Comparison of ENCODE assay signal across 8 cellular contexts in the genomic region with DNA sequence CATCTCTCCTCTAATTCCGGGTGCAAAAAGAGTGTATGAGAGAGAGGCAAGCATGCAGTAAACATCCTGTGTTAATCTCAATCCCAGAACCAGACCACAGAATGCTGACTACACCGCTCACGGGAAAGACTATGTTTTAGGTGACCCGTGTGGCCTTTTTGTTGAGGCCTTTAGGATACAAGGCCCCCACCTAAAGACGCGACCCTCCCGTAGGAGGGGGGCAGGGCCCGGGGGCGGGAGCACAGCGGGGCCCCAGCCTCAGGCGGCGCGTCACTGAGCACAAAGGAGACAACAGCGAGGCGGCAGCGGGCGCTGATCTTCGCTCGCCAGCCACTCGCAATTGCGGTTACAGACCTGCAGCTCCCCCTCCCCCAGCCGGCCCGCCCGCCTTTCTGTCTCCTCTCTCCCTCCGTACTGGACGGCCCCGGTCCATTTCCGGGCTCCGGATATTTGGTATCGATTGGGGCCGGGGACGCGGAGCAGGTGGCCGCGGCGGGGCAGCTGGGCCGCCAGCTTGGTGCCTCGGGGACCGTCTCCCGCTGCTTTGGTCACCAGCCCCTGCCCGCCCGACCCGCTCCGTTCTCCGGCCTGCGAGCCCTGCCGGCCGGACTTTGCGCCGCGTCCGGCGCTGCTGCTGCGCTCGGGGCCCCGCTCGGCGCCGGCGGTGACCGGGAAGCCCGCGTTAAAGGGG. TPM values are rescaled to one million over a fixed set of nuclear protein-coding genes. Genes with fewer than 3 reads are reported as not detected.
DNase-seq lines count a peak whose midpoint lies in the region; ATAC-seq and TF ChIP-seq lines count a peak whose summit lies in the region.

A gene with protein sequence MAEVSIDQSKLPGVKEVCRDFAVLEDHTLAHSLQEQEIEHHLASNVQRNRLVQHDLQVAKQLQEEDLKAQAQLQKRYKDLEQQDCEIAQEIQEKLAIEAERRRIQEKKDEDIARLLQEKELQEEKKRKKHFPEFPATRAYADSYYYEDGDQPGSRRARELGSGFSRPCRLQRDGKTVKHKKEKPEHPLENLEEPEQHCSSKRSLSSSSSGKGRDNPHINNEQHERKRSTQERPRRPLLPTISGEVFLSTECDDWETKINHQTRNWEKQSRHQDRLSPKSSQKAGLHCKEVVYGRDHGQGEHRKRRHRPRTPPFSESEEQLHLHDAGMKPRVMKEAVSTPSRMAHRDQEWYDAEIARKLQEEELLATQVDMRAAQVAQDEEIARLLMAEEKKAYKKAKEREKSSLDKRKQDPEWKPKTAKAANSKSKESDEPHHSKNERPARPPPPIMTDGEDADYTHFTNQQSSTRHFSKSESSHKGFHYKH (plus strand): TSS at position 432 of the 691 bp plus-strand sequence. CDS start 281 bp downstream, outside the sequence.

- DNase-seq in CD8-positive, alpha-beta memory T cell: peak in 4 of 5 donors; percentile 3 to 61 (median 41)
- peak; percentile 62 for DNase-seq in NCI-H524 treated with DMSO at 0.1 percent for 48 hours (lab: John Stamatoyannopoulos, UW)
- peak; percentile 58 for DNase-seq in activated CD4-positive, alpha-beta memory T cell treated with anti-CD3 and anti-CD28 coated beads, Interleukin-2, amount 10 ng/mL, durations not matched to agents 7 days and 5 days
- peak; percentile 81 for DNase-seq in lung (ENCODE audit: low spot score)
- peak; percentile 42 for DNase-seq in stimulated activated CD8-positive, alpha-beta memory T cell treated with anti-CD3 and anti-CD28 coated beads, Interleukin-4, amount 100 ng/mL, for 48 hours

- H3K36me3 Mint-ChIP-seq in CD8-positive, alpha-beta memory T cell: no peaks in the 10 kb centered on the region
- H3K36me3 Mint-ChIP-seq in activated CD4-positive, alpha-beta memory T cell treated with anti-CD3 and anti-CD28 coated beads, Interleukin-2, amount 10 ng/mL, durations not matched to agents 7 days and 5 days (ENCODE audit: low read depth): no peaks in the 10 kb centered on the region

- peak within 1 kb of the TSS; percentile 58 for H3K9ac ChIP-seq in endocrine pancreas (ENCODE audit: control insufficient read depth, insufficient read depth, low read length)

- H3K27ac ChIP-seq in CD8-positive, alpha-beta memory T cell (ENCODE audit: low read depth, low read length): peak within 1 kb of the TSS; percentile 57
- H3K27ac ChIP-seq in lung (ENCODE audit: low read depth in 1 of 2, low read length in 1 of 2): peak within 1 kb of the TSS; percentile 95 to 98

- H3K27me3 ChIP-seq in CD8-positive, alpha-beta memory T cell (ENCODE audit: insufficient read depth, low read length, poor library complexity, severe bottlenecking): no peaks in the 10 kb centered on the region
- H3K27me3 ChIP-seq in endocrine pancreas (ENCODE audit: control insufficient read depth, insufficient read depth, low read length) (no peaks in the 10 kb centered on the region), lung (ENCODE audit: control insufficient read depth, insufficient read depth) (no peaks in the 10 kb centered on the region)

- ATAC-seq in GM19395 (IDR thresholded peaks at IDR 0.05; ENCODE audit: unreplicated experiment) (peak; percentile 78), HG03442 (IDR thresholded peaks at IDR 0.05; ENCODE audit: unreplicated experiment) (peak; percentile 68), lung (ENCODE audit: insufficient read depth, low FRiP score) (peak; percentile 82)

- peaks cover 0 to 4% (median 0%) of the 10 kb centered on the region in 5 donors for H3K9me3 Mint-ChIP-seq in CD8-positive, alpha-beta memory T cell
- no peaks in the 10 kb centered on the region for H3K9me3 Mint-ChIP-seq in activated CD4-positive, alpha-beta memory T cell treated with anti-CD3 and anti-CD28 coated beads, Interleukin-2, amount 10 ng/mL, durations not matched to agents 7 days and 5 days

- H3K4me3 Mint-ChIP-seq in CD8-positive, alpha-beta memory T cell: peak within 1 kb of the TSS; percentile 55 to 90 (median 78)
- H3K4me3 Mint-ChIP-seq in activated CD4-positive, alpha-beta memory T cell treated with anti-CD3 and anti-CD28 coated beads, Interleukin-2, amount 10 ng/mL, durations not matched to agents 7 days and 5 days: peak within 1 kb of the TSS; percentile 72

- H3K36me3 ChIP-seq in CD8-positive, alpha-beta memory T cell (ENCODE audit: insufficient read depth, low read length): no peaks in the 10 kb centered on the region
- H3K36me3 ChIP-seq in endocrine pancreas (ENCODE audit: control insufficient read depth, insufficient read depth, low read length) (no peaks in the 10 kb centered on the region), lung (ENCODE audit: control insufficient read depth in 2 of 2, insufficient read depth in 2 of 2, low read length in 2 of 2) (no peaks in the 10 kb centered on the region)

- TF ChIP-seq CTCF in lung (IDR thresholded peaks at IDR 0.05; ENCODE audit: control extremely low read depth, extremely low read depth): no peak

- POLR2A ChIA-PET in CD8-positive, alpha-beta memory T cell (lab: Charles Lee): no interaction called here
- POLR2A ChIA-PET in activated CD4-positive, alpha-beta memory T cell treated with anti-CD3 and anti-CD28 coated beads, Interleukin-2, amount 10 ng/mL, durations not matched to agents 7 days and 5 days (lab: Charles Lee): interaction anchor here (0.9 to 1.2 kb wide), 3 partner anchors 29 to 49 kb away, joined by 3 read pairs; no protein-coding TSS in a partner anchor

- H3K27ac Mint-ChIP-seq in CD8-positive, alpha-beta memory T cell: peak within 1 kb of the TSS; percentile 6 to 85 (median 68)
- peak within 1 kb of the TSS; percentile 54 for H3K27ac Mint-ChIP-seq in activated CD4-positive, alpha-beta memory T cell treated with anti-CD3 and anti-CD28 coated beads, Interleukin-2, amount 10 ng/mL, durations not matched to agents 7 days and 5 days

- peaks cover 1 to 18% of the 10 kb centered on the region in 2 donors for H3K27me3 Mint-ChIP-seq in CD8-positive, alpha-beta memory T cell
- peaks cover 15% of the 10 kb centered on the region for H3K27me3 Mint-ChIP-seq in activated CD4-positive, alpha-beta memory T cell treated with anti-CD3 and anti-CD28 coated beads, Interleukin-2, amount 10 ng/mL, durations not matched to agents 7 days and 5 days

- peaks cover 17 to 23% (median 19%) of the 10 kb centered on the region in 3 donors for H3K4me1 Mint-ChIP-seq in CD8-positive, alpha-beta memory T cell
- H3K4me1 Mint-ChIP-seq in activated CD4-positive, alpha-beta memory T cell treated with anti-CD3 and anti-CD28 coated beads, Interleukin-2, amount 10 ng/mL, durations not matched to agents 7 days and 5 days: peaks cover 21% of the 10 kb centered on the region

- no peaks in the 10 kb centered on the region for H3K4me1 ChIP-seq in CD8-positive, alpha-beta memory T cell (ENCODE audit: insufficient read depth, low read length)
- H3K4me1 ChIP-seq in endocrine pancreas (ENCODE audit: control insufficient read depth, insufficient read depth, low read length): peaks cover 31% of the 10 kb centered on the region
- H3K4me1 ChIP-seq in lung (ENCODE audit: control insufficient read depth in 2 of 2, insufficient read depth in 2 of 2, low read length in 2 of 2): peaks cover 0 to 16% of the 10 kb centered on the region in 2 donors

- peak within 1 kb of the TSS; percentile 30 for H3K4me3 ChIP-seq in CD8-positive, alpha-beta memory T cell (ENCODE audit: low read length)
- peak within 1 kb of the TSS; percentile 92 for H3K4me3 ChIP-seq in endocrine pancreas (ENCODE audit: control insufficient read depth, insufficient read depth, low read length)
- H3K4me3 ChIP-seq in lung: peak within 1 kb of the TSS; percentile 80

- WGBS in lung, 2 donors: 0% methylated on average over 51 to 63 of the region's 63 CpGs

- CTCF ChIA-PET in CD8-positive, alpha-beta memory T cell (lab: Charles Lee): no interaction called here
- CTCF ChIA-PET in activated CD4-positive, alpha-beta memory T cell treated with anti-CD3 and anti-CD28 coated beads, Interleukin-2, amount 10 ng/mL, durations not matched to agents 7 days and 5 days (lab: Charles Lee): interaction anchor here (1.0 kb wide), 1 partner anchor 39 kb away, joined by 3 read pairs; no protein-coding TSS in a partner anchor

- H3K9me3 ChIP-seq in CD8-positive, alpha-beta memory T cell (ENCODE audit: low read length): no peaks in the 10 kb centered on the region
- H3K9me3 ChIP-seq in endocrine pancreas (ENCODE audit: control insufficient read depth, low read length): no peaks in the 10 kb centered on the region
- H3K9me3 ChIP-seq in lung (ENCODE audit: control insufficient read depth in 2 of 2, insufficient read depth in 1 of 2, low read length in 1 of 2): no peaks in the 10 kb centered on the region

RNA-seq across cellular contexts. Expression of the gene that starts here (rescaled TPM):
- total RNA-seq in CD8-positive, alpha-beta memory T cell: 10 to 100 TPM; 11.9 to 13.0 TPM
- polyA plus RNA-seq in CD8-positive, alpha-beta memory T cell: 7.9 TPM
- total RNA-seq in activated CD4-positive, alpha-beta memory T cell treated with anti-CD3 and anti-CD28 coated beads, Interleukin-2, amount 10 ng/mL, durations not matched to agents 7 days and 5 days: 10 to 100 TPM; 15.5 to 17.0 TPM
- total RNA-seq in lung: 100 to 1,000 TPM in 1 of 2 donors, 10 to 100 TPM in 1; 52.5 to 119 TPM
- 10 to 100 TPM; 23.4 to 28.2 TPM for polyA plus RNA-seq in lung

Comparison
In these comparisons a context has a peak if more than half of its experiments do, and no peak if none do; other contexts are left out.
1. Peak in every context shown above with its lines: DNase-seq, ATAC-seq, H3K4me3 ChIP-seq and H3K27ac ChIP-seq.
2. H3K4me3 ChIP-seq: peak in every context shown above with its lines; median percentile 92 in endocrine pancreas; 80 in lung; 30 in CD8-positive, alpha-beta memory T cell.